In genomic region chr4:40587351-40587750, GRCh38 we compare ENCODE assay signal across 1 cellular context.
TF ChIP-seq lines count a peak whose summit lies in the region.

No MANE protein-coding gene starts in this region.

TF ChIP-seq in WTC11, 78 proteins besides CTCF, POLR2A, EP300 and RAD21 (continued from another document):
- TF ChIP-seq SMAD3 (CRISPR knock-in tag; IDR thresholded peaks at IDR 0.05; ENCODE audit: borderline replicate concordance) (no peak), FOXK1 (CRISPR knock-in tag; IDR thresholded peaks at IDR 0.05) (no peak), FOXJ3 (CRISPR knock-in tag; IDR thresholded peaks at IDR 0.05; ENCODE audit: borderline replicate concordance) (no peak), MAX (CRISPR knock-in tag; IDR thresholded peaks at IDR 0.05) (no peak)
- TF ChIP-seq, protein P1, sequence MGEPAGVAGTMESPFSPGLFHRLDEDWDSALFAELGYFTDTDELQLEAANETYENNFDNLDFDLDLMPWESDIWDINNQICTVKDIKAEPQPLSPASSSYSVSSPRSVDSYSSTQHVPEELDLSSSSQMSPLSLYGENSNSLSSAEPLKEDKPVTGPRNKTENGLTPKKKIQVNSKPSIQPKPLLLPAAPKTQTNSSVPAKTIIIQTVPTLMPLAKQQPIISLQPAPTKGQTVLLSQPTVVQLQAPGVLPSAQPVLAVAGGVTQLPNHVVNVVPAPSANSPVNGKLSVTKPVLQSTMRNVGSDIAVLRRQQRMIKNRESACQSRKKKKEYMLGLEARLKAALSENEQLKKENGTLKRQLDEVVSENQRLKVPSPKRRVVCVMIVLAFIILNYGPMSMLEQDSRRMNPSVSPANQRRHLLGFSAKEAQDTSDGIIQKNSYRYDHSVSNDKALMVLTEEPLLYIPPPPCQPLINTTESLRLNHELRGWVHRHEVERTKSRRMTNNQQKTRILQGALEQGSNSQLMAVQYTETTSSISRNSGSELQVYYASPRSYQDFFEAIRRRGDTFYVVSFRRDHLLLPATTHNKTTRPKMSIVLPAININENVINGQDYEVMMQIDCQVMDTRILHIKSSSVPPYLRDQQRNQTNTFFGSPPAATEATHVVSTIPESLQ (CRISPR knock-in tag; IDR thresholded peaks at IDR 0.05) = no peak
TF ChIP-seq in WTC11: peak in this region for 0.
